ENCODE assay signal across 1 cellular context in genomic region chr7:150778738-150779301, GRCh38.
TF ChIP-seq lines count a peak whose summit lies in the region.

No MANE protein-coding gene starts in this region.

TF ChIP-seq in K562, 482 proteins besides CTCF, POLR2A, EP300 and RAD21 (continued from another document and continues in another):
- TF ChIP-seq, protein P1, sequence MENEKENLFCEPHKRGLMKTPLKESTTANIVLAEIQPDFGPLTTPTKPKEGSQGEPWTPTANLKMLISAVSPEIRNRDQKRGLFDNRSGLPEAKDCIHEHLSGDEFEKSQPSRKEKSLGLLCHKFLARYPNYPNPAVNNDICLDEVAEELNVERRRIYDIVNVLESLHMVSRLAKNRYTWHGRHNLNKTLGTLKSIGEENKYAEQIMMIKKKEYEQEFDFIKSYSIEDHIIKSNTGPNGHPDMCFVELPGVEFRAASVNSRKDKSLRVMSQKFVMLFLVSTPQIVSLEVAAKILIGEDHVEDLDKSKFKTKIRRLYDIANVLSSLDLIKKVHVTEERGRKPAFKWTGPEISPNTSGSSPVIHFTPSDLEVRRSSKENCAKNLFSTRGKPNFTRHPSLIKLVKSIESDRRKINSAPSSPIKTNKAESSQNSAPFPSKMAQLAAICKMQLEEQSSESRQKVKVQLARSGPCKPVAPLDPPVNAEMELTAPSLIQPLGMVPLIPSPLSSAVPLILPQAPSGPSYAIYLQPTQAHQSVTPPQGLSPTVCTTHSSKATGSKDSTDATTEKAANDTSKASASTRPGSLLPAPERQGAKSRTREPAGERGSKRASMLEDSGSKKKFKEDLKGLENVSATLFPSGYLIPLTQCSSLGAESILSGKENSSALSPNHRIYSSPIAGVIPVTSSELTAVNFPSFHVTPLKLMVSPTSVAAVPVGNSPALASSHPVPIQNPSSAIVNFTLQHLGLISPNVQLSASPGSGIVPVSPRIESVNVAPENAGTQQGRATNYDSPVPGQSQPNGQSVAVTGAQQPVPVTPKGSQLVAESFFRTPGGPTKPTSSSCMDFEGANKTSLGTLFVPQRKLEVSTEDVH (IDR thresholded peaks at IDR 0.05; ENCODE audit: low read depth, partially characterized antibody): no peak
- no peak for TF ChIP-seq ZNF639 (CRISPR knock-in tag; conservative IDR thresholded peaks at IDR 0.05 in 1 of 2, IDR thresholded peaks at IDR 0.05 in 1 of 2)
- peak; percentile 86 for TF ChIP-seq DEAF1 (CRISPR knock-in tag; IDR thresholded peaks at IDR 0.05)
- TF ChIP-seq SP1 (CRISPR knock-in tag; IDR thresholded peaks at IDR 0.05): no peak
- TF ChIP-seq MCM2 (IDR thresholded peaks at IDR 0.05; ENCODE audit: low read depth): no peak
- TF ChIP-seq, protein P2, sequence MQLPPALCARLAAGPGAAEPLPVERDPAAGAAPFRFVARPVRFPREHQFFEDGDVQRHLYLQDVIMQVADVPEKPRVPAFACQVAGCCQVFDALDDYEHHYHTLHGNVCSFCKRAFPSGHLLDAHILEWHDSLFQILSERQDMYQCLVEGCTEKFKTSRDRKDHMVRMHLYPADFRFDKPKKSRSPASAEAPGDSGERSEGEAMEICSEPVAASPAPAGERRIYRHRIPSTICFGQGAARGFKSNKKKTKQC (CRISPR knock-in tag; IDR thresholded peaks at IDR 0.05): no peak
- TF ChIP-seq ZC3H4 (CRISPR knock-in tag; IDR thresholded peaks at IDR 0.05; ENCODE audit: borderline replicate concordance): no peak
- TF ChIP-seq CHD2 (IDR thresholded peaks at IDR 0.05; ENCODE audit: low read depth, low read length): no peak
- no peak for TF ChIP-seq GTF2E2 (tag; IDR thresholded peaks at IDR 0.05)
- TF ChIP-seq, protein P3, sequence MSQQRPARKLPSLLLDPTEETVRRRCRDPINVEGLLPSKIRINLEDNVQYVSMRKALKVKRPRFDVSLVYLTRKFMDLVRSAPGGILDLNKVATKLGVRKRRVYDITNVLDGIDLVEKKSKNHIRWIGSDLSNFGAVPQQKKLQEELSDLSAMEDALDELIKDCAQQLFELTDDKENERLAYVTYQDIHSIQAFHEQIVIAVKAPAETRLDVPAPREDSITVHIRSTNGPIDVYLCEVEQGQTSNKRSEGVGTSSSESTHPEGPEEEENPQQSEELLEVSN (IDR thresholded peaks at IDR 0.05; ENCODE audit: borderline replicate concordance in 1 of 2, extremely low read depth in 1 of 2, insufficient read depth in 1 of 2, insufficient read length in 1 of 2, low read depth in 1 of 2, low read length in 1 of 2, poor library complexity in 1 of 2, severe bottlenecking in 1 of 2): no peak
- TF ChIP-seq ZFP36 (IDR thresholded peaks at IDR 0.05; ENCODE audit: low read depth, low read length, partially characterized antibody): peak; percentile 14
- no peak for TF ChIP-seq ZNF586 (CRISPR knock-in tag; conservative IDR thresholded peaks at IDR 0.05)
- no peak for TF ChIP-seq DLX4 (CRISPR knock-in tag; IDR thresholded peaks at IDR 0.05)
- no peak for TF ChIP-seq SMAD3 (CRISPR knock-in tag; conservative IDR thresholded peaks at IDR 0.05)
- TF ChIP-seq MAZ (CRISPR knock-in tag; conservative IDR thresholded peaks at IDR 0.05 in 1 of 2, IDR thresholded peaks at IDR 0.05 in 1 of 2): no peak
- peak; percentile 72 for TF ChIP-seq KLF16 (IDR thresholded peaks at IDR 0.05)
- TF ChIP-seq ZBTB33 (CRISPR knock-in tag; IDR thresholded peaks at IDR 0.05): no peak
- no peak for TF ChIP-seq ZNF232 (CRISPR knock-in tag; IDR thresholded peaks at IDR 0.05)
- TF ChIP-seq TCF7 (IDR thresholded peaks at IDR 0.05; ENCODE audit: borderline replicate concordance): no peak
- TF ChIP-seq MTA1 (IDR thresholded peaks at IDR 0.05; ENCODE audit: borderline replicate concordance): no peak
- TF ChIP-seq ZC3H11A (IDR thresholded peaks at IDR 0.05; ENCODE audit: low read depth, low read length): peak; percentile 44; the same call in 1 of the 2 replicates
- no peak for TF ChIP-seq ZFP30 (CRISPR knock-in tag; IDR thresholded peaks at IDR 0.05; ENCODE audit: borderline replicate concordance)
- TF ChIP-seq BRCA1 (IDR thresholded peaks at IDR 0.05): no peak
- no peak for TF ChIP-seq BRCA1 (CRISPR knock-in tag; IDR thresholded peaks at IDR 0.05)
- no peak for TF ChIP-seq NR1H2 (CRISPR knock-in tag; IDR thresholded peaks at IDR 0.05)
- no peak for TF ChIP-seq NCOA1 (IDR thresholded peaks at IDR 0.05; ENCODE audit: low read depth)
- TF ChIP-seq ZBTB12 (CRISPR knock-in tag; IDR thresholded peaks at IDR 0.05): no peak
- 0 out of 2 replicates have a peak, but pooled peaks have one; percentile 50 for TF ChIP-seq MYC (IDR thresholded peaks at IDR 0.05; ENCODE audit: low read depth, low read length)
- TF ChIP-seq MYC (CRISPR knock-in tag; IDR thresholded peaks at IDR 0.05; ENCODE audit: borderline replicate concordance, low read depth): no peak
- TF ChIP-seq ZSCAN29 (IDR thresholded peaks at IDR 0.05): no peak
- TF ChIP-seq, protein P4, sequence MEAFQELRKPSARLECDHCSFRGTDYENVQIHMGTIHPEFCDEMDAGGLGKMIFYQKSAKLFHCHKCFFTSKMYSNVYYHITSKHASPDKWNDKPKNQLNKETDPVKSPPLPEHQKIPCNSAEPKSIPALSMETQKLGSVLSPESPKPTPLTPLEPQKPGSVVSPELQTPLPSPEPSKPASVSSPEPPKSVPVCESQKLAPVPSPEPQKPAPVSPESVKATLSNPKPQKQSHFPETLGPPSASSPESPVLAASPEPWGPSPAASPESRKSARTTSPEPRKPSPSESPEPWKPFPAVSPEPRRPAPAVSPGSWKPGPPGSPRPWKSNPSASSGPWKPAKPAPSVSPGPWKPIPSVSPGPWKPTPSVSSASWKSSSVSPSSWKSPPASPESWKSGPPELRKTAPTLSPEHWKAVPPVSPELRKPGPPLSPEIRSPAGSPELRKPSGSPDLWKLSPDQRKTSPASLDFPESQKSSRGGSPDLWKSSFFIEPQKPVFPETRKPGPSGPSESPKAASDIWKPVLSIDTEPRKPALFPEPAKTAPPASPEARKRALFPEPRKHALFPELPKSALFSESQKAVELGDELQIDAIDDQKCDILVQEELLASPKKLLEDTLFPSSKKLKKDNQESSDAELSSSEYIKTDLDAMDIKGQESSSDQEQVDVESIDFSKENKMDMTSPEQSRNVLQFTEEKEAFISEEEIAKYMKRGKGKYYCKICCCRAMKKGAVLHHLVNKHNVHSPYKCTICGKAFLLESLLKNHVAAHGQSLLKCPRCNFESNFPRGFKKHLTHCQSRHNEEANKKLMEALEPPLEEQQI (IDR thresholded peaks at IDR 0.05): no peak
- TF ChIP-seq HMBOX1 (IDR thresholded peaks at IDR 0.05): no peak
- TF ChIP-seq NCOA6 (IDR thresholded peaks at IDR 0.05): no peak
- no peak for TF ChIP-seq CBX5 (IDR thresholded peaks at IDR 0.05; ENCODE audit: borderline replicate concordance, low read depth)
- no peak; the same call in 1 of the 2 replicates for TF ChIP-seq ARID2 (IDR thresholded peaks at IDR 0.05)
- peak; percentile 64; the same call in 1 of the 2 replicates for TF ChIP-seq MBD1 (CRISPR knock-in tag; IDR thresholded peaks at IDR 0.05)
- TF ChIP-seq CBFA2T3 (IDR thresholded peaks at IDR 0.05): no peak
